ENCODE assay signal across 25 cellular contexts in the genomic region with DNA sequence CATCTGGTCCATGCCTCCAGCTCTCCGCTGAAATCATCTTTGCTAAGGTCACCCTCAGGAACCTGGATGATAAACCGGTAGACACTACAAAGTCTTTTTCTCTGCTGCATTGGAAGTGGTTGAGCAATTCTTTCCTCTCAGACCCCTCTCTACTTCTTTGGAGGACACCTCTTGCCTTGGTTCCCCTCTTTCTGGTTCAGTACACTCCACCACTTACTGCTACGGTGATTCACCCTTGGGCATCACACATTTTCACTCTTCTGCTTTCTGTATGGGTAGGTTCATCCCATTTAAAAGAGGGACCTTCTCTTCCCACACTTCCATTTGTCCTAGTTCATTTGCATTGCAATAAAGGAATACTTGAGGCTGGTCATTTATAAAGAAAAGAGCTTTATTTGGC.
DNase-seq lines count a peak whose midpoint lies in the region; ATAC-seq and TF ChIP-seq lines count a peak whose summit lies in the region.
"Had no signal": no experiment of that assay in that cellular context is flagged by ENCODE, and none has a peak within 500 bp of the region (broad histone marks: within the 10 kb centered on the region; RNA-seq: fewer than 3 reads in every experiment).

No MANE protein-coding gene starts in this region.

- no peak overlapping the region for H3K27ac Mint-ChIP-seq in activated naive CD8-positive, alpha-beta T cell treated with anti-CD3 and anti-CD28 coated beads, Interleukin-2, amount 50 U/mL, for 24 hours
- H3K27ac Mint-ChIP-seq in activated naive CD8-positive, alpha-beta T cell treated with anti-CD3 and anti-CD28 coated beads for 36 hours, result no peak overlapping the region
- H3K27ac Mint-ChIP-seq in memory B cell, result no peak overlapping the region
- H3K27ac Mint-ChIP-seq: CD4-positive, alpha-beta T cell had no signal

- H3K36me3 ChIP-seq in OCI-LY3 (replicated peaks; ENCODE audit: low read depth, low read length) (peaks cover 8% of the 10 kb centered on the region), upper lobe of left lung (no peaks in the 10 kb centered on the region)
- H3K36me3 ChIP-seq: BLaER1, Peyer's patch, SJCRH30 had no signal

- peaks cover 4% of the 10 kb centered on the region for H3K9me3 Mint-ChIP-seq in activated naive CD8-positive, alpha-beta T cell treated with anti-CD3 and anti-CD28 coated beads, Interleukin-2, amount 50 U/mL, for 24 hours
- H3K9me3 Mint-ChIP-seq in activated naive CD8-positive, alpha-beta T cell treated with anti-CD3 and anti-CD28 coated beads for 36 hours, result no peaks in the 10 kb centered on the region
- no peaks in the 10 kb centered on the region for H3K9me3 Mint-ChIP-seq in memory B cell
- H3K9me3 Mint-ChIP-seq: CD4-positive, alpha-beta T cell had no signal

- H3K9ac ChIP-seq in OCI-LY3 (ENCODE audit: low read length), result peak overlapping the region; percentile 56; the same call in 1 of the 2 replicates
- H3K9ac ChIP-seq: BLaER1 had no signal

- no peaks in the 10 kb centered on the region for H3K36me3 Mint-ChIP-seq in activated naive CD8-positive, alpha-beta T cell treated with anti-CD3 and anti-CD28 coated beads, Interleukin-2, amount 50 U/mL, for 24 hours (ENCODE audit: low read depth)
- H3K36me3 Mint-ChIP-seq in activated naive CD8-positive, alpha-beta T cell treated with anti-CD3 and anti-CD28 coated beads for 36 hours, result no peaks in the 10 kb centered on the region
- no peaks in the 10 kb centered on the region for H3K36me3 Mint-ChIP-seq in memory B cell

- H2AFZ ChIP-seq in OCI-LY3 (ENCODE audit: low read depth, low read length), result no peak overlapping the region

- H3K4me1 ChIP-seq in OCI-LY3 (ENCODE audit: low read length), result peaks cover 76% of the 10 kb centered on the region
- H3K4me1 ChIP-seq in upper lobe of left lung, result peaks cover 28 to 55% (median 39%) of the 10 kb centered on the region in 4 donors
- H3K4me1 ChIP-seq: SJCRH30 had no signal

- H3K27ac ChIP-seq in OCI-LY3 (ENCODE audit: low read length) (peak overlapping the region; percentile 98), upper lobe of left lung (peak overlapping the region in 3 of 4 donors; percentile 84 to 87 (median 86))
- H3K27ac ChIP-seq: BLaER1, Peyer's patch, SJCRH30 had no signal

- H3K27me3 Mint-ChIP-seq in activated naive CD8-positive, alpha-beta T cell treated with anti-CD3 and anti-CD28 coated beads, Interleukin-2, amount 50 U/mL, for 24 hours, result no peaks in the 10 kb centered on the region
- H3K27me3 Mint-ChIP-seq in activated naive CD8-positive, alpha-beta T cell treated with anti-CD3 and anti-CD28 coated beads for 36 hours, result no peaks in the 10 kb centered on the region
- H3K27me3 Mint-ChIP-seq in memory B cell, result no peaks in the 10 kb centered on the region
- H3K27me3 Mint-ChIP-seq: CD4-positive, alpha-beta T cell had no signal

- H3K4me3 ChIP-seq in OCI-LY3 (ENCODE audit: low read length), result no peak overlapping the region
- H3K4me3 ChIP-seq in upper lobe of left lung, result no peak overlapping the region
- H3K4me3 ChIP-seq: BLaER1, Peyer's patch, SJCRH30 had no signal

- peak overlapping the region; percentile 18; the same call in 1 of the 2 replicates for H3K4me2 ChIP-seq in OCI-LY3 (ENCODE audit: low read length)
- H3K4me2 ChIP-seq: BLaER1 had no signal

- H3K9me3 ChIP-seq in OCI-LY3 (ENCODE audit: insufficient read depth, low read length) (peaks cover 10% of the 10 kb centered on the region; the same call in 1 of the 2 replicates), upper lobe of left lung (no peaks in the 10 kb centered on the region)
- H3K9me3 ChIP-seq: Peyer's patch, SJCRH30 had no signal

- peaks cover 19% of the 10 kb centered on the region for H3K4me1 Mint-ChIP-seq in activated naive CD8-positive, alpha-beta T cell treated with anti-CD3 and anti-CD28 coated beads, Interleukin-2, amount 50 U/mL, for 24 hours
- H3K4me1 Mint-ChIP-seq in activated naive CD8-positive, alpha-beta T cell treated with anti-CD3 and anti-CD28 coated beads for 36 hours, result peaks cover 17% of the 10 kb centered on the region
- peaks cover 21% of the 10 kb centered on the region for H3K4me1 Mint-ChIP-seq in memory B cell

- H3K79me2 ChIP-seq in OCI-LY3 (ENCODE audit: low read length), result peaks cover 23% of the 10 kb centered on the region

- no peak overlapping the region for H3K4me3 Mint-ChIP-seq in activated naive CD8-positive, alpha-beta T cell treated with anti-CD3 and anti-CD28 coated beads, Interleukin-2, amount 50 U/mL, for 24 hours
- no peak overlapping the region for H3K4me3 Mint-ChIP-seq in activated naive CD8-positive, alpha-beta T cell treated with anti-CD3 and anti-CD28 coated beads for 36 hours
- no peak overlapping the region for H3K4me3 Mint-ChIP-seq in memory B cell
- H3K4me3 Mint-ChIP-seq: CD4-positive, alpha-beta T cell had no signal

- H3K27me3 ChIP-seq in OCI-LY3 (ENCODE audit: low read depth, low read length) (no peaks in the 10 kb centered on the region), upper lobe of left lung (no peaks in the 10 kb centered on the region)
- H3K27me3 ChIP-seq: BLaER1, Peyer's patch, SJCRH30 had no signal

- no peaks in the 10 kb centered on the region for H4K20me1 ChIP-seq in OCI-LY3 (ENCODE audit: insufficient read depth, low read length)
- H4K20me1 ChIP-seq: BLaER1 had no signal

- ATAC-seq in activated naive CD8-positive, alpha-beta T cell treated with anti-CD3 and anti-CD28 coated beads, Interleukin-2, amount 50 U/mL, for 24 hours, result peak; percentile 28
- ATAC-seq in memory B cell (ENCODE audit: low read depth) (peak; percentile 69), upper lobe of left lung (ENCODE audit: low FRiP score in 2 of 2) (no peak), GM21717 (IDR thresholded peaks at IDR 0.05; ENCODE audit: unreplicated experiment) (no peak)
- ATAC-seq: SK-N-SH treated with all-trans-retinoic acid at 6 μM for 48 hours had no signal

- TF ChIP-seq CTCF in OCI-LY3 (IDR thresholded peaks at IDR 0.05; ENCODE audit: low read depth, low read length), result no peak
- no peak for TF ChIP-seq CTCF in upper lobe of left lung (IDR thresholded peaks at IDR 0.05)

- WGBS in upper lobe of left lung, 2 donors, result 84 to 93% methylated on average over 3 of the region's 3 CpGs

- DNase-seq in activated naive CD8-positive, alpha-beta T cell treated with anti-CD3 and anti-CD28 coated beads, Interleukin-2, amount 50 U/mL, for 24 hours, result no peak
- DNase-seq in activated naive CD8-positive, alpha-beta T cell treated with anti-CD3 and anti-CD28 coated beads for 36 hours, result no peak
- no peak for DNase-seq in memory B cell (ENCODE audit: low spot score in 2 of 2)
- no peak for DNase-seq in upper lobe of left lung
- no peak for DNase-seq in GM03348 (ENCODE audit: low spot score)
- DNase-seq in NCI-H2227 treated with DMSO at 0.1 percent for 48 hours (lab: John Stamatoyannopoulos, UW), result no peak
- DNase-seq: 8988T; CD4-positive, alpha-beta T cell; HCEC 1CT; IMR-90; KG1; MM.1S; NCI-H1105 treated with DMSO at 0.1 percent for 48 hours; NCI-H146; NCI-H2029; NCI-H446 treated with DMSO at 0.1 percent for 48 hours; NCI-H526; NCI-H82; OCI-M1; Peyer's patch; SJCRH30 had no signal

- no peak for TF ChIP-seq POLR2A in upper lobe of left lung (IDR thresholded peaks at IDR 0.05)

- TF ChIP-seq EP300 in upper lobe of left lung (IDR thresholded peaks at IDR 0.05), result no peak

Comparison
In these comparisons a context has a peak if more than half of its experiments do, and no peak if none do; other contexts are left out.
1. ATAC-seq: peak in activated naive CD8-positive, alpha-beta T cell treated with anti-CD3 and anti-CD28 coated beads, Interleukin-2, amount 50 U/mL, for 24 hours (single experiment) and memory B cell (single experiment); none in upper lobe of left lung (0 of 2) and GM21717 (single experiment).